In the genomic region with DNA sequence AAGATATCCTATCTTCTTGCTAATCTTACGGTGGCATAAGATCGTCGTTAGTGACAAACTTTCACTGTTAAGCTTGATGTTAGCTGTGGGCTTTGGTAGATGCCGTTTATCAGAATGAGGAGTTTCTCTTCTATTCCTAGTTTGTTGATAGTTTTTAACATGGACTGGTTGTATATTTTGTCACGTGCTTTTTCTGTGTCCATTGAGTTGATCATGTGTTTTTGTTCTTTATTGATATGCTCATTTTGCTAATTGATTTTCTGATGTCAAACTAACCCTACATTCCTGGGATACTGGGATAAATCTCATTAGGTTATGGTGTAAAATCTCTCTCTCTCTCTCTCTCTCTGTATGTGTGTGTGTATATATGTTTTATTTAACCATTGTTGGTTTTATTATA, we compare ENCODE assay signal across 35 cellular contexts.
A peak's percentile ranks its signal among the peaks of the same experiment; 100 is the strongest.
DNase-seq lines count a peak whose midpoint lies in the region; ATAC-seq, FAIRE-seq and TF ChIP-seq lines count a peak whose summit lies in the region.
"Had no signal": no experiment of that assay in that cellular context is flagged by ENCODE, and none has a peak within 500 bp of the region (broad histone marks: within the 10 kb centered on the region; RNA-seq: fewer than 3 reads in every experiment).

No MANE protein-coding gene starts in this region.

- no peak for TF ChIP-seq EP300 in HepG2 (IDR thresholded peaks at IDR 0.05; ENCODE audit: low read depth in 2 of 2, low read length in 2 of 2)
- TF ChIP-seq EP300 in HepG2 (CRISPR knock-in tag; IDR thresholded peaks at IDR 0.05; ENCODE audit: borderline replicate concordance), result no peak
- TF ChIP-seq EP300 in A549 (IDR thresholded peaks at IDR 0.05), result no peak
- no peak for TF ChIP-seq EP300 in K562 (IDR thresholded peaks at IDR 0.05; ENCODE audit: low read length)

- ATAC-seq in HepG2 (no peak), right lobe of liver (no peak), A549 (no peak), K562 (no peak)
- no peak for ATAC-seq in activated CD8-positive, alpha-beta T cell treated with anti-CD3 and anti-CD28 coated beads, Interleukin-2, amount 10 ng/mL, durations not matched to agents 7 days and 5 days
- ATAC-seq: CD8-positive, alpha-beta T cell had no signal

- TF ChIP-seq POLR2A in HepG2 (IDR thresholded peaks at IDR 0.05; ENCODE audit: insufficient read depth in 1 of 2, low read depth in 2 of 2, low read length in 2 of 2) (no peak), right lobe of liver (IDR thresholded peaks at IDR 0.05) (no peak), A549 (IDR thresholded peaks at IDR 0.05; ENCODE audit: low read length) (no peak), K562 (conservative IDR thresholded peaks at IDR 0.05) (no peak)

- H3K27ac ChIP-seq in HepG2 (ENCODE audit: extremely low read length, insufficient read depth, low read length) (no peak overlapping the region), right lobe of liver (no peak overlapping the region), A549 (no peak overlapping the region), SK-N-MC (peak overlapping the region; percentile 59), K562 (ENCODE audit: extremely low read depth, low read depth, low read length) (no peak overlapping the region)
- H3K27ac ChIP-seq in CD4-positive, alpha-beta memory T cell (ENCODE audit: low read depth, low read length), result no peak overlapping the region
- H3K27ac ChIP-seq: 22Rv1; BLaER1; BLaER1 treated with 17β-estradiol and CSF1 and Interleukin-3, amounts not matched to agents 10 nM and 100 nM; C4-2B had no signal

- CTCF ChIA-PET in HepG2 (lab: Yijun Ruan, JAX; ENCODE audit: low intra/inter-chr PET ratio, low total read pairs) (no interaction called here), A549 (lab: Yijun Ruan, JAX) (no interaction called here), K562 (lab: Yijun Ruan, JAX; ENCODE audit: low intra/inter-chr PET ratio) (no interaction called here)
- CTCF ChIA-PET in activated CD8-positive, alpha-beta T cell treated with anti-CD3 and anti-CD28 coated beads, Interleukin-2, amount 10 ng/mL, durations not matched to agents 7 days and 5 days (lab: Charles Lee), result no interaction called here
- CTCF ChIA-PET in CD4-positive, alpha-beta memory T cell (lab: Charles Lee; ENCODE audit: partially characterized antibody), result no interaction called here

- no peaks in the 10 kb centered on the region for H3K27me3 ChIP-seq in HepG2 (ENCODE audit: control insufficient read depth in 1 of 2, insufficient read depth in 2 of 2, low read length in 2 of 2)
- H3K27me3 ChIP-seq in right lobe of liver, result no peaks in the 10 kb centered on the region
- H3K27me3 ChIP-seq in K562 (ENCODE audit: control insufficient read depth in 2 of 2, insufficient read depth in 2 of 2, low read length in 2 of 2), result no peaks in the 10 kb centered on the region
- H3K27me3 ChIP-seq in CD4-positive, alpha-beta memory T cell (ENCODE audit: insufficient read depth, low read length), result no peaks in the 10 kb centered on the region
- H3K27me3 ChIP-seq: BE2C; BLaER1; BLaER1 treated with 17β-estradiol and CSF1 and Interleukin-3, amounts not matched to agents 10 nM and 100 nM had no signal

- no peaks in the 10 kb centered on the region for H3K27me3 Mint-ChIP-seq in activated CD8-positive, alpha-beta T cell treated with anti-CD3 and anti-CD28 coated beads, Interleukin-2, amount 10 ng/mL, durations not matched to agents 7 days and 5 days (ENCODE audit: low read depth)
- H3K27me3 Mint-ChIP-seq in CD4-positive, alpha-beta memory T cell, result no peaks in the 10 kb centered on the region
- H3K27me3 Mint-ChIP-seq: B cell; CD4-positive, alpha-beta T cell; CD4-positive, CD25-positive, alpha-beta regulatory T cell; CD8-positive, alpha-beta memory T cell had no signal

- no peaks in the 10 kb centered on the region for H4K20me1 ChIP-seq in HepG2 (ENCODE audit: insufficient read depth, low read length)
- H4K20me1 ChIP-seq in K562 (replicated peaks; ENCODE audit: control insufficient read depth, insufficient read depth, low read length), result no peaks in the 10 kb centered on the region
- H4K20me1 ChIP-seq: BLaER1; BLaER1 treated with 17β-estradiol and CSF1 and Interleukin-3, amounts not matched to agents 10 nM and 100 nM had no signal

- H3K4me1 ChIP-seq in HepG2 (ENCODE audit: insufficient read depth, low read length), result no peaks in the 10 kb centered on the region
- H3K4me1 ChIP-seq in right lobe of liver, result no peaks in the 10 kb centered on the region
- H3K4me1 ChIP-seq in A549, result no peaks in the 10 kb centered on the region
- no peaks in the 10 kb centered on the region for H3K4me1 ChIP-seq in K562 (replicated peaks in 1 of 2; ENCODE audit: control insufficient read depth in 2 of 2, insufficient read depth in 2 of 2, low read length in 2 of 2)
- H3K4me1 ChIP-seq in CD4-positive, alpha-beta memory T cell (ENCODE audit: insufficient read depth, low read length), result no peaks in the 10 kb centered on the region
- H3K4me1 ChIP-seq: BE2C, BLaER1, Caco-2 had no signal

- TF ChIP-seq RAD21 in HepG2 (CRISPR knock-in tag; IDR thresholded peaks at IDR 0.05), result no peak
- TF ChIP-seq RAD21 in A549 (conservative IDR thresholded peaks at IDR 0.05 in 1 of 2, IDR thresholded peaks at IDR 0.05 in 1 of 2), result no peak
- no peak for TF ChIP-seq RAD21 in K562 (CRISPR knock-in tag; conservative IDR thresholded peaks at IDR 0.05 in 1 of 2, IDR thresholded peaks at IDR 0.05 in 1 of 2)

- WGBS in HepG2 (ENCODE audit: low lambda C conversion rate), result 13% methylated on average over 5 of the region's 5 CpGs
- WGBS in right lobe of liver (ENCODE audit: insufficient coverage, low coverage, low lambda C conversion rate, missing lambda C conversion rate), result 66% methylated on average over 5 of the region's 5 CpGs
- 13% methylated on average over 5 of the region's 5 CpGs for WGBS in A549 (ENCODE audit: missing lambda C conversion rate)
- WGBS in K562 (ENCODE audit: insufficient coverage, low coverage, missing lambda C conversion rate), result under 1% methylated on average over 5 of the region's 5 CpGs

- no peak overlapping the region for H2AFZ ChIP-seq in HepG2 (ENCODE audit: low read length)
- no peak overlapping the region for H2AFZ ChIP-seq in K562 (ENCODE audit: low read depth, low read length)

- FAIRE-seq in HepG2 (lab: Jason Lieb, UNC) (no peak), A549 (lab: Jason Lieb, UNC) (no peak), K562 (lab: Jason Lieb, UNC) (no peak)
- FAIRE-seq: A204.1, D721Med had no signal

- H3K79me2 ChIP-seq in HepG2 (ENCODE audit: insufficient read depth, low read length), result no peaks in the 10 kb centered on the region
- no peaks in the 10 kb centered on the region for H3K79me2 ChIP-seq in K562 (ENCODE audit: control insufficient read depth, insufficient read depth, low read length)

- H3K4me1 Mint-ChIP-seq in activated CD8-positive, alpha-beta T cell treated with anti-CD3 and anti-CD28 coated beads, Interleukin-2, amount 10 ng/mL, durations not matched to agents 7 days and 5 days (ENCODE audit: low read depth), result no peaks in the 10 kb centered on the region
- no peaks in the 10 kb centered on the region for H3K4me1 Mint-ChIP-seq in CD4-positive, alpha-beta memory T cell
- H3K4me1 Mint-ChIP-seq: B cell; CD14-positive monocyte; CD4-positive, CD25-positive, alpha-beta regulatory T cell; CD8-positive, alpha-beta memory T cell had no signal

- no TSS peak for BruUV-seq in HepG2 (replicated peaks; lab: Mats Ljungman, UMichigan)
- no TSS peak for BruUV-seq in K562 (replicated peaks; lab: Mats Ljungman, UMichigan)

- in situ Hi-C loops in HepG2 (cut with HindIII; ENCODE audit: extremely low pct_ligation_motif_present, low pct_unique_long_range_greater_than_20kb), result no loop called here
- in situ Hi-C loops in K562 (cut with MboI), result no loop called here

- H3K9me3 ChIP-seq in HepG2 (ENCODE audit: low read length) (no peaks in the 10 kb centered on the region), right lobe of liver (no peaks in the 10 kb centered on the region), A549 (no peaks in the 10 kb centered on the region), SK-N-MC (ENCODE audit: low read depth, low read length) (no peaks in the 10 kb centered on the region), K562 (replicated peaks; ENCODE audit: control insufficient read depth, insufficient read depth, low read depth, low read length) (no peaks in the 10 kb centered on the region)
- no peaks in the 10 kb centered on the region for H3K9me3 ChIP-seq in CD4-positive, alpha-beta memory T cell (ENCODE audit: control insufficient read depth in 1 of 2, low read length in 2 of 2)
- H3K9me3 ChIP-seq: BE2C; BLaER1; BLaER1 treated with 17β-estradiol and CSF1 and Interleukin-3, amounts not matched to agents 10 nM and 100 nM; Caco-2 had no signal

- TF ChIP-seq CTCF in HepG2 (CRISPR knock-in tag; IDR thresholded peaks at IDR 0.05) (no peak), right lobe of liver (IDR thresholded peaks at IDR 0.05) (no peak), A549 (IDR thresholded peaks at IDR 0.05) (no peak), K562 (IDR thresholded peaks at IDR 0.05 in 2 of 3, conservative IDR thresholded peaks at IDR 0.05 in 1 of 3; ENCODE audit: insufficient read depth in 2 of 3, low read depth in 1 of 3, low read length in 3 of 3) (no peak)

- no peak overlapping the region for H3K4me3 Mint-ChIP-seq in activated CD8-positive, alpha-beta T cell treated with anti-CD3 and anti-CD28 coated beads, Interleukin-2, amount 10 ng/mL, durations not matched to agents 7 days and 5 days
- no peak overlapping the region for H3K4me3 Mint-ChIP-seq in CD4-positive, alpha-beta memory T cell
- H3K4me3 Mint-ChIP-seq: B cell; CD14-positive monocyte; CD4-positive, alpha-beta T cell; CD4-positive, CD25-positive, alpha-beta regulatory T cell; CD8-positive, alpha-beta memory T cell; CD8-positive, alpha-beta T cell had no signal

- H3K4me2 ChIP-seq in HepG2 (ENCODE audit: low read depth, low read length) (no peak overlapping the region), A549 (no peak overlapping the region), K562 (ENCODE audit: insufficient read depth, low read length) (no peak overlapping the region)
- H3K4me2 ChIP-seq: BLaER1 had no signal

- H3K9ac ChIP-seq in HepG2 (ENCODE audit: insufficient read depth, low read depth, low read length) (no peak overlapping the region), SK-N-MC (ENCODE audit: insufficient read length) (no peak overlapping the region), K562 (ENCODE audit: insufficient read depth in 1 of 2, low read depth in 2 of 2, low read length in 2 of 2) (no peak overlapping the region)
- H3K9ac ChIP-seq: BLaER1; BLaER1 treated with 17β-estradiol and CSF1 and Interleukin-3, amounts not matched to agents 10 nM and 100 nM had no signal

- no peak overlapping the region for H3K27ac Mint-ChIP-seq in activated CD8-positive, alpha-beta T cell treated with anti-CD3 and anti-CD28 coated beads, Interleukin-2, amount 10 ng/mL, durations not matched to agents 7 days and 5 days
- no peak overlapping the region for H3K27ac Mint-ChIP-seq in CD4-positive, alpha-beta memory T cell
- H3K27ac Mint-ChIP-seq: B cell; CD14-positive monocyte; CD4-positive, alpha-beta T cell; CD4-positive, CD25-positive, alpha-beta regulatory T cell; CD8-positive, alpha-beta memory T cell; CD8-positive, alpha-beta T cell had no signal

- no peak for DNase-seq in HepG2 (ENCODE audit: low spot score)
- no peak for DNase-seq in right lobe of liver
- no peak for DNase-seq in A549 (ENCODE audit: low read depth in 1 of 2, low spot score in 1 of 2)
- DNase-seq in SK-N-MC (ENCODE audit: low read depth, low spot score), result no peak
- no peak for DNase-seq in K562 (ENCODE audit: extremely low read depth in 1 of 4, low spot score in 3 of 4)
- no peak for DNase-seq in activated CD8-positive, alpha-beta T cell treated with anti-CD3 and anti-CD28 coated beads, Interleukin-2, amount 10 ng/mL, durations not matched to agents 7 days and 5 days
- no peak for DNase-seq in CD4-positive, alpha-beta memory T cell
- DNase-seq in hippocampal formation (lab: John Stamatoyannopoulos, UW), result no peak
- DNase-seq: 8988T; ACHN; AML-193; BE2C; C1 segment of cervical spinal cord; Caco-2; Calu3; CD4-positive, alpha-beta T cell; CD4-positive, CD25-positive, alpha-beta regulatory T cell; CD8-positive, alpha-beta memory T cell; CD8-positive, alpha-beta T cell; COR-L47; DMS 273 treated with DMSO at 0.1 percent for 48 hours; DMS153; DMS53; DMS79; DMS79 treated with DMSO at 0.1 percent for 48 hours; DND-41; EL had no signal

- no peaks in the 10 kb centered on the region for H3K9me3 Mint-ChIP-seq in activated CD8-positive, alpha-beta T cell treated with anti-CD3 and anti-CD28 coated beads, Interleukin-2, amount 10 ng/mL, durations not matched to agents 7 days and 5 days (ENCODE audit: insufficient read depth)
- H3K9me3 Mint-ChIP-seq in CD4-positive, alpha-beta memory T cell, result peaks cover 0 to 5% (median under 1%) of the 10 kb centered on the region in 8 donors
- H3K9me3 Mint-ChIP-seq: CD4-positive, alpha-beta T cell had no signal

- intact Hi-C loops in HepG2 (cut with micrococcal nuclease; ENCODE audit: unreplicated experiment) (no loop called here), right lobe of liver (cut with DNase I) (no loop called here), K562 (cut with micrococcal nuclease) (no loop called here)
- intact Hi-C loops in CD4-positive, alpha-beta memory T cell (cut with micrococcal nuclease), result no loop called here

- POLR2A ChIA-PET in HepG2 (lab: Yijun Ruan, JAX), result no interaction called here
- POLR2A ChIA-PET in A549 (lab: Yijun Ruan, JAX), result no interaction called here
- POLR2A ChIA-PET in K562 (lab: Yijun Ruan, JAX), result no interaction called here
- POLR2A ChIA-PET in activated CD8-positive, alpha-beta T cell treated with anti-CD3 and anti-CD28 coated beads, Interleukin-2, amount 10 ng/mL, durations not matched to agents 7 days and 5 days (lab: Charles Lee), result no interaction called here
- POLR2A ChIA-PET in CD4-positive, alpha-beta memory T cell (lab: Charles Lee; ENCODE audit: partially characterized antibody), result no interaction called here

- no peaks in the 10 kb centered on the region for H3K9me1 ChIP-seq in K562 (ENCODE audit: control insufficient read depth, insufficient read depth, low read length)

- H3K4me3 ChIP-seq in HepG2 (replicated peaks in 1 of 3; ENCODE audit: insufficient read depth in 1 of 3, low read depth in 2 of 3, low read length in 3 of 3), result no peak overlapping the region
- no peak overlapping the region for H3K4me3 ChIP-seq in right lobe of liver
- H3K4me3 ChIP-seq in A549, result no peak overlapping the region
- no peak overlapping the region for H3K4me3 ChIP-seq in SK-N-MC
- no peak overlapping the region for H3K4me3 ChIP-seq in K562
- H3K4me3 ChIP-seq in CD4-positive, alpha-beta memory T cell (ENCODE audit: low read length in 2 of 2), result no peak overlapping the region
- H3K4me3 ChIP-seq: BLaER1; BLaER1 treated with 17β-estradiol and CSF1 and Interleukin-3, amounts not matched to agents 10 nM and 100 nM had no signal

- H3K36me3 ChIP-seq in HepG2 (replicated peaks in 1 of 2; ENCODE audit: control insufficient read depth in 1 of 2, insufficient read depth in 2 of 2, low read length in 2 of 2) (no peaks in the 10 kb centered on the region), right lobe of liver (no peaks in the 10 kb centered on the region), SK-N-MC (ENCODE audit: insufficient read depth, low read length) (peaks cover 19% of the 10 kb centered on the region), K562 (ENCODE audit: control insufficient read depth, insufficient read depth, low read length) (no peaks in the 10 kb centered on the region)
- H3K36me3 ChIP-seq in CD4-positive, alpha-beta memory T cell (ENCODE audit: insufficient read depth, low read length), result no peaks in the 10 kb centered on the region
- H3K36me3 ChIP-seq: BE2C; BLaER1; BLaER1 treated with 17β-estradiol and CSF1 and Interleukin-3, amounts not matched to agents 10 nM and 100 nM had no signal

- no peaks in the 10 kb centered on the region for H3K36me3 Mint-ChIP-seq in activated CD8-positive, alpha-beta T cell treated with anti-CD3 and anti-CD28 coated beads, Interleukin-2, amount 10 ng/mL, durations not matched to agents 7 days and 5 days (ENCODE audit: low read depth)
- H3K36me3 Mint-ChIP-seq in CD4-positive, alpha-beta memory T cell, result no peaks in the 10 kb centered on the region
- H3K36me3 Mint-ChIP-seq: CD14-positive monocyte; CD4-positive, CD25-positive, alpha-beta regulatory T cell; CD8-positive, alpha-beta memory T cell; CD8-positive, alpha-beta T cell had no signal
